ENCODE assay signal across 8 cellular contexts in the genomic region with DNA sequence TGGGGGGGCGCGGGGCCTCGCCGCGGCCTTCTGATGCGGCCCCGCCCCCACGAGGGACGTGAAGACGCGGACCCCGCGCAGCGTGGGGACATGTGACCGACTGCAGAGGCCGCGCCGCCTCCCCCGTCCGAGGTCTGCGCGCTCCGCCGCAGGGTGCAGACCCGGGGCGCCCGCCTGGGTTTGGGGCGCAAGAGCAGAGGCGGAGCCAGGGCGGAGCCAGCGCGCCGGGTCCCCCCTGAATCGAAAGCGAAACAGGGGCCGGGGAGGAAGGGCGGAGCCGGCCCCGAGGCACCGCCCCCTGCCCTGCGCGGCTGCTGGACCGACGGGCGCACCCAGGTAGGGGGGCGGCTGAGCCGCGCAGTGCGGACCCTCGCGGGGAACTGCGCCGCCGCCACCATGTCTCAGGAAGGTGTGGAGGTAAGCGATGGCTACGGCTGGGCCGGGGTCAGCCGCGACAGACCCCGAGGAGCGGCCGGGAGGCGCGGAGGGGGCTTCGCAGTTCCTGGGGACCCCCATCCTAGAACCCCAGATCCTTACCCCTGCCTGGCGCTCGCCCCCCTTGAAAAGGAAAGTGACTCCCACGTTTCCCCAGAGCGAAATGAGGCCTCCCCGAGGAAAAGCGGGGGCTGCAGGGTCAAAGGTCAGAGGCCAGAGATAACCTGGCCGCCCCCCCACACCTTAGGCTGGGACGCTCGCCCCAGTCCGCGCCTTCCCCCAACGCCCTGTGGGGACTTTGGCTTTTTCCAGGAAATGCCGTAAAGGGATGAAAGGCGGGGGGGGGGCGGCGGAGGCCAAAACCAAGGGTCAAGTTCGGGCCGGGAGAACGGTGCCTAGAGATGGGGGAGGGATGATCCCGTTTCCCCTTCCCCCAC. TPM values are rescaled to one million over a fixed set of nuclear protein-coding genes. Genes with fewer than 3 reads are reported as not detected.
DNase-seq lines count a peak whose midpoint lies in the region; ATAC-seq and TF ChIP-seq lines count a peak whose summit lies in the region.

A gene (plus strand): TSS at position 286 of the 872 bp plus-strand sequence. CDS start 111 bp downstream, at position 397.

- in situ Hi-C loops in GM13976 (cut with MboI; ENCODE audit: low sequenced_read_pairs, unreplicated experiment), result no loop called here

- H3K27me3 ChIP-seq in endodermal cell (ENCODE audit: control insufficient read depth, insufficient read depth, low read length, poor library complexity, severe bottlenecking), result peaks cover 38% of the 10 kb centered on the region

- TF ChIP-seq CTCF in GM13976 (IDR thresholded peaks at IDR 0.05; ENCODE audit: borderline replicate concordance, control extremely low read depth, extremely low read depth, insufficient read depth, missing control alignments) (no peak), endodermal cell (conservative IDR thresholded peaks at IDR 0.05) (no peak)

- no peak within 1 kb of the TSS for H3K27ac Mint-ChIP-seq in endodermal cell

- peak; percentile 76 for ATAC-seq in HG02623 (IDR thresholded peaks at IDR 0.05; ENCODE audit: unreplicated experiment)

- H3K27ac ChIP-seq in endodermal cell (ENCODE audit: low read depth, low read length) (no peak within 1 kb of the TSS), mesodermal cell (ENCODE audit: low read depth, low read length, severe bottlenecking) (no peak within 1 kb of the TSS)

- H3K9ac ChIP-seq in endodermal cell (ENCODE audit: extremely low read depth, low read length, poor library complexity, severe bottlenecking), result no peak within 1 kb of the TSS

- no peaks in the 10 kb centered on the region for H3K36me3 ChIP-seq in endodermal cell (ENCODE audit: control insufficient read depth, insufficient read depth, low read length)
- H3K36me3 ChIP-seq in mesodermal cell (ENCODE audit: control insufficient read depth, insufficient read depth, low read length), result no peaks in the 10 kb centered on the region

- peaks cover 2% of the 10 kb centered on the region for H3K36me3 Mint-ChIP-seq in endodermal cell (ENCODE audit: low read depth)

- H3K4me3 ChIP-seq in endodermal cell (ENCODE audit: low read length) (peak within 1 kb of the TSS; percentile 74), mesodermal cell (ENCODE audit: extremely low read depth, insufficient read depth, low read length, poor library complexity, severe bottlenecking) (peak within 1 kb of the TSS; percentile 51)

- DNase-seq in GM13976 (ENCODE audit: low spot score) (peak; percentile 96), NCI-H226 (peak; percentile 64), endodermal cell (peak; percentile 86), NCI-H82 treated with DMSO at 0.1 percent for 48 hours (lab: John Stamatoyannopoulos, UW; ENCODE audit: unreplicated experiment) (no peak)
- peak; percentile 54 to 66 (median 61) for DNase-seq in activated CD8-positive, alpha-beta memory T cell treated with anti-CD3 and anti-CD28 coated beads for 48 hours (ENCODE audit: low read depth in 2 of 3, low spot score in 2 of 3)
- DNase-seq in stimulated activated CD8-positive, alpha-beta memory T cell treated with anti-CD3 and anti-CD28 coated beads, Interleukin-12 subunit alpha, Interleukin-12 subunit beta, amount 100 ng/mL, for 4 hours (ENCODE audit: low read depth), result peak; percentile 78

- no peaks in the 10 kb centered on the region for H3K4me1 Mint-ChIP-seq in endodermal cell

- 2% methylated on average over 11 to 79 of the region's 85 CpGs for WGBS in endodermal cell (ENCODE audit: insufficient coverage in 1 of 2, insufficient read length in 1 of 2), 2 experiments
- WGBS in mesodermal cell (ENCODE audit: insufficient coverage in 2 of 2), 2 experiments, result 0 to 1% methylated on average over 40 to 48 of the region's 85 CpGs

- no peaks in the 10 kb centered on the region for H3K9me3 ChIP-seq in endodermal cell (ENCODE audit: control insufficient read depth, low read length)
- no peaks in the 10 kb centered on the region for H3K9me3 ChIP-seq in mesodermal cell (ENCODE audit: control insufficient read depth, low read length)

- peak within 1 kb of the TSS; percentile 63 for H3K4me3 Mint-ChIP-seq in endodermal cell

- H3K4me1 ChIP-seq in endodermal cell (ENCODE audit: control insufficient read depth, insufficient read depth, low read length) (no peaks in the 10 kb centered on the region), mesodermal cell (ENCODE audit: control insufficient read depth, insufficient read depth, low read length, poor library complexity, severe bottlenecking) (peaks cover 7% of the 10 kb centered on the region)

- H3K27me3 Mint-ChIP-seq in endodermal cell (ENCODE audit: insufficient read depth), result peaks cover 33% of the 10 kb centered on the region

- H3K9me3 Mint-ChIP-seq in endodermal cell, result no peaks in the 10 kb centered on the region

RNA-seq across cellular contexts. Expression of the gene that starts here (rescaled TPM):
- 10 to 100 TPM in 1 of 2 donors, 1 to 10 TPM in 1; 8.2 to 15.0 TPM for total RNA-seq in endodermal cell
- polyA plus RNA-seq in endodermal cell (2013, experiment 1 of 2), result 1.1 TPM
- 1.4 TPM for polyA plus RNA-seq in endodermal cell (2013, experiment 2 of 2)
- 5.1 TPM for polyA plus RNA-seq in mesodermal cell (2013, experiment 1 of 2)
- polyA plus RNA-seq in mesodermal cell (2013, experiment 2 of 2), result 3.7 TPM
